ENCODE assay signal across 13 cellular contexts in the genomic region with DNA sequence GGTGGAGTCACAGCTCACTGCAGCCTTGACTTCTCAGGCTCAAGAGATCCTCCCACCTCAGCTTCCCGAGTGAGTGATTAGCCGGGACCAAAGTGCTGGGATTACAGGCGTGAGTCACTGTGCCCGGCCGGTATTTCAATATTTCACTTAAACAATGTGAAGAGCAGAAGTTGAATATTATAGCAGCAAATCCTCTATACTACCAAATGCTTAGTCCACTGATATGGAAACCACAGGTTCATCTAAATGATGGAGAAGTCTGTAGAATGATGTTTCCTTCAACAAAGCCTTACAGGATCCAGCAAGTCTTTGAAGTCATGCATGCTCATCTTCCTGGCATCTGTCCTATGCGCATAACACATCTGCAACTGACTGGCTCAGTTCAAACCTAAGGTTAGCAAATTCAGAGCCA. TPM values are rescaled to one million over a fixed set of nuclear protein-coding genes. Genes with fewer than 3 reads are reported as not detected.
DNase-seq lines count a peak whose midpoint lies in the region; ATAC-seq and TF ChIP-seq lines count a peak whose summit lies in the region.
"Had no signal": no experiment of that assay in that cellular context is flagged by ENCODE, and none has a peak within 500 bp of the region (broad histone marks: within the 10 kb centered on the region; RNA-seq: fewer than 3 reads in every experiment).

No MANE protein-coding gene starts in this region.

- H3K27me3 Mint-ChIP-seq in activated CD4-positive, alpha-beta T cell treated with anti-CD3 and anti-CD28 coated beads for 36 hours = peaks cover 9% of the 10 kb centered on the region
- peaks cover 11% of the 10 kb centered on the region for H3K27me3 Mint-ChIP-seq in activated T-helper 1 cell treated with anti-CD3 and anti-CD28 coated beads, Interleukin-12 subunit alpha, Interleukin-12 subunit beta, Interleukin-2, Interleukin-4 antibody, amounts not matched to agents 30 ng/mL and 10 ng/mL and 1 ng/mL, durations not matched to agents 14 hours and 24 hours and 36 hours (ENCODE audit: insufficient read depth)

- no peak for TF ChIP-seq POLR2A in Peyer's patch (IDR thresholded peaks at IDR 0.05)

- no peaks in the 10 kb centered on the region for H3K9me3 ChIP-seq in Peyer's patch
- no peaks in the 10 kb centered on the region for H3K9me3 ChIP-seq in mucosa of descending colon
- H3K9me3 ChIP-seq: BLaER1 treated with 17β-estradiol and CSF1 and Interleukin-3, amounts not matched to agents 10 nM and 100 nM had no signal

- peak; percentile 81 for ATAC-seq in mucosa of descending colon
- no peak for ATAC-seq in activated CD4-positive, alpha-beta T cell treated with anti-CD3 and anti-CD28 coated beads for 36 hours
- ATAC-seq in stimulated activated naive CD8-positive, alpha-beta T cell treated with anti-CD3 and anti-CD28 coated beads, Interleukin-15, Interleukin-2, amounts not matched to agents 100 U/mL and 50 U/mL, for 24 hours = no peak
- ATAC-seq: activated CD8-positive, alpha-beta memory T cell treated with anti-CD3 and anti-CD28 coated beads, Interleukin-2, amount 10 ng/mL, durations not matched to agents 7 days and 5 days; activated naive CD4-positive, alpha-beta T cell treated with anti-CD3 and anti-CD28 coated beads, Interleukin-2, amount 50 U/mL, for 72 hours; effector memory CD8-positive, alpha-beta T cell had no signal

- no peak overlapping the region for H3K4me3 Mint-ChIP-seq in activated CD4-positive, alpha-beta T cell treated with anti-CD3 and anti-CD28 coated beads for 36 hours
- H3K4me3 Mint-ChIP-seq in activated T-helper 1 cell treated with anti-CD3 and anti-CD28 coated beads, Interleukin-12 subunit alpha, Interleukin-12 subunit beta, Interleukin-2, Interleukin-4 antibody, amounts not matched to agents 30 ng/mL and 10 ng/mL and 1 ng/mL, durations not matched to agents 14 hours and 24 hours and 36 hours = no peak overlapping the region
- H3K4me3 Mint-ChIP-seq: activated CD8-positive, alpha-beta memory T cell treated with anti-CD3 and anti-CD28 coated beads, Interleukin-2, amount 10 ng/mL, durations not matched to agents 7 days and 5 days; effector memory CD8-positive, alpha-beta T cell had no signal

- H3K36me3 Mint-ChIP-seq in activated CD4-positive, alpha-beta T cell treated with anti-CD3 and anti-CD28 coated beads for 36 hours (ENCODE audit: low read depth) = no peaks in the 10 kb centered on the region
- H3K36me3 Mint-ChIP-seq in activated T-helper 1 cell treated with anti-CD3 and anti-CD28 coated beads, Interleukin-12 subunit alpha, Interleukin-12 subunit beta, Interleukin-2, Interleukin-4 antibody, amounts not matched to agents 30 ng/mL and 10 ng/mL and 1 ng/mL, durations not matched to agents 14 hours and 24 hours and 36 hours (ENCODE audit: low read depth) = no peaks in the 10 kb centered on the region
- H3K36me3 Mint-ChIP-seq: activated CD8-positive, alpha-beta memory T cell treated with anti-CD3 and anti-CD28 coated beads, Interleukin-2, amount 10 ng/mL, durations not matched to agents 7 days and 5 days; activated naive CD4-positive, alpha-beta T cell treated with anti-CD3 and anti-CD28 coated beads, Interleukin-2, amount 50 U/mL, for 72 hours had no signal

- H3K4me1 ChIP-seq in Peyer's patch = peaks cover 0 to 19% (median 0%) of the 10 kb centered on the region in 4 donors
- no peaks in the 10 kb centered on the region for H3K4me1 ChIP-seq in mucosa of descending colon (ENCODE audit: low read depth)

- no peaks in the 10 kb centered on the region for H3K27me3 ChIP-seq in Peyer's patch
- H3K27me3 ChIP-seq: BLaER1 treated with 17β-estradiol and CSF1 and Interleukin-3, amounts not matched to agents 10 nM and 100 nM had no signal

- intact Hi-C loops in mucosa of descending colon (cut with DNase I, micrococcal nuclease) = no loop called here
- intact Hi-C loops in activated CD4-positive, alpha-beta T cell treated with anti-CD3 and anti-CD28 coated beads for 36 hours (cut with DNase I, micrococcal nuclease) = no loop called here
- intact Hi-C loops in activated T-helper 1 cell treated with anti-CD3 and anti-CD28 coated beads, Interleukin-12 subunit alpha, Interleukin-12 subunit beta, Interleukin-2, Interleukin-4 antibody, amounts not matched to agents 30 ng/mL and 10 ng/mL and 1 ng/mL, durations not matched to agents 14 hours and 24 hours and 36 hours (cut with micrococcal nuclease) = no loop called here

- H3K4me3 ChIP-seq in Peyer's patch = no peak overlapping the region
- H3K4me3 ChIP-seq in mucosa of descending colon = no peak overlapping the region
- H3K4me3 ChIP-seq: BLaER1 treated with 17β-estradiol and CSF1 and Interleukin-3, amounts not matched to agents 10 nM and 100 nM had no signal

- TF ChIP-seq CTCF in Peyer's patch (IDR thresholded peaks at IDR 0.05) = no peak
- no peak for TF ChIP-seq CTCF in mucosa of descending colon (IDR thresholded peaks at IDR 0.05)

- H3K9me3 Mint-ChIP-seq in activated CD4-positive, alpha-beta T cell treated with anti-CD3 and anti-CD28 coated beads for 36 hours (ENCODE audit: low read depth) = no peaks in the 10 kb centered on the region
- no peaks in the 10 kb centered on the region for H3K9me3 Mint-ChIP-seq in activated T-helper 1 cell treated with anti-CD3 and anti-CD28 coated beads, Interleukin-12 subunit alpha, Interleukin-12 subunit beta, Interleukin-2, Interleukin-4 antibody, amounts not matched to agents 30 ng/mL and 10 ng/mL and 1 ng/mL, durations not matched to agents 14 hours and 24 hours and 36 hours
- H3K9me3 Mint-ChIP-seq: activated naive CD4-positive, alpha-beta T cell treated with anti-CD3 and anti-CD28 coated beads, Interleukin-2, amount 50 U/mL, for 72 hours; effector memory CD8-positive, alpha-beta T cell had no signal

- peak overlapping the region in 2 of 4 donors; percentile 62 to 74 for H3K27ac ChIP-seq in Peyer's patch
- H3K27ac ChIP-seq: BLaER1 treated with 17β-estradiol and CSF1 and Interleukin-3, amounts not matched to agents 10 nM and 100 nM had no signal

- DNase-seq in EL = peak; percentile 78
- peak in 2 of 3 donors; percentile 65 to 82 for DNase-seq in Peyer's patch
- DNase-seq in dermis blood vessel endothelial cell = peak; percentile 54
- peak in 1 of 3 donors; percentile 30 for DNase-seq in mucosa of descending colon
- DNase-seq in activated CD4-positive, alpha-beta T cell treated with anti-CD3 and anti-CD28 coated beads for 36 hours = no peak
- no peak for DNase-seq in stimulated activated naive CD8-positive, alpha-beta T cell treated with anti-CD3 and anti-CD28 coated beads, Interleukin-15, Interleukin-2, amounts not matched to agents 100 U/mL and 50 U/mL, for 24 hours
- no peak for DNase-seq in H4 (ENCODE audit: low spot score)
- DNase-seq in activated T-helper 1 cell treated with anti-CD3 and anti-CD28 coated beads, Interleukin-12 subunit alpha, Interleukin-12 subunit beta, Interleukin-2, Interleukin-4 antibody, amounts not matched to agents 30 ng/mL and 10 ng/mL and 1 ng/mL, durations not matched to agents 14 hours and 24 hours and 36 hours (ENCODE audit: low spot score) = no peak
- DNase-seq: activated CD8-positive, alpha-beta memory T cell treated with anti-CD3 and anti-CD28 coated beads, Interleukin-2, amount 10 ng/mL, durations not matched to agents 7 days and 5 days; effector memory CD8-positive, alpha-beta T cell; GF-D8 had no signal

- POLR2A ChIA-PET in activated CD4-positive, alpha-beta T cell treated with anti-CD3 and anti-CD28 coated beads for 36 hours (lab: Charles Lee) = no interaction called here

- no peak overlapping the region for H3K27ac Mint-ChIP-seq in activated CD4-positive, alpha-beta T cell treated with anti-CD3 and anti-CD28 coated beads for 36 hours
- H3K27ac Mint-ChIP-seq in activated T-helper 1 cell treated with anti-CD3 and anti-CD28 coated beads, Interleukin-12 subunit alpha, Interleukin-12 subunit beta, Interleukin-2, Interleukin-4 antibody, amounts not matched to agents 30 ng/mL and 10 ng/mL and 1 ng/mL, durations not matched to agents 14 hours and 24 hours and 36 hours = no peak overlapping the region
- H3K27ac Mint-ChIP-seq: activated CD8-positive, alpha-beta memory T cell treated with anti-CD3 and anti-CD28 coated beads, Interleukin-2, amount 10 ng/mL, durations not matched to agents 7 days and 5 days; activated naive CD4-positive, alpha-beta T cell treated with anti-CD3 and anti-CD28 coated beads, Interleukin-2, amount 50 U/mL, for 72 hours; effector memory CD8-positive, alpha-beta T cell had no signal

- no peaks in the 10 kb centered on the region for H3K36me3 ChIP-seq in Peyer's patch
- H3K36me3 ChIP-seq in mucosa of descending colon (ENCODE audit: low read depth) = no peaks in the 10 kb centered on the region
- H3K36me3 ChIP-seq: BLaER1 treated with 17β-estradiol and CSF1 and Interleukin-3, amounts not matched to agents 10 nM and 100 nM had no signal

- CTCF ChIA-PET in activated CD4-positive, alpha-beta T cell treated with anti-CD3 and anti-CD28 coated beads for 36 hours (lab: Charles Lee) = interaction anchor here (0.7 to 0.9 kb wide), 2 partner anchors 15 to 183 kb away, joined by 3 read pairs; no protein-coding TSS in a partner anchor

- H3K4me1 Mint-ChIP-seq in activated CD4-positive, alpha-beta T cell treated with anti-CD3 and anti-CD28 coated beads for 36 hours = no peaks in the 10 kb centered on the region
- no peaks in the 10 kb centered on the region for H3K4me1 Mint-ChIP-seq in activated T-helper 1 cell treated with anti-CD3 and anti-CD28 coated beads, Interleukin-12 subunit alpha, Interleukin-12 subunit beta, Interleukin-2, Interleukin-4 antibody, amounts not matched to agents 30 ng/mL and 10 ng/mL and 1 ng/mL, durations not matched to agents 14 hours and 24 hours and 36 hours (ENCODE audit: low read depth)
- H3K4me1 Mint-ChIP-seq: activated CD8-positive, alpha-beta memory T cell treated with anti-CD3 and anti-CD28 coated beads, Interleukin-2, amount 10 ng/mL, durations not matched to agents 7 days and 5 days had no signal

RNA-seq across cellular contexts. Expression of a gene that starts 20.3 kb away (rescaled TPM):
- total RNA-seq in Peyer's patch (10 to 100 TPM; 41.8 to 59.1 (median 46.9) TPM), dermis blood vessel endothelial cell (170 and 185 TPM in 2 replicates), mucosa of descending colon (10 to 100 TPM; 42.1 to 74.7 (median 64.9) TPM)
- total RNA-seq in activated CD4-positive, alpha-beta T cell treated with anti-CD3 and anti-CD28 coated beads for 36 hours = 1 to 10 TPM; 6.6 TPM
- 6.4 and 9.0 TPM in 2 replicates for total RNA-seq in H4 (2014; rRNA removed; shearing (Covaris generic))
- 0.57 and 1.2 TPM in 2 replicates for total RNA-seq in activated T-helper 1 cell treated with anti-CD3 and anti-CD28 coated beads, Interleukin-12 subunit alpha, Interleukin-12 subunit beta, Interleukin-2, Interleukin-4 antibody, amounts not matched to agents 30 ng/mL and 10 ng/mL and 1 ng/mL, durations not matched to agents 14 hours and 24 hours and 36 hours

Comparison
In these comparisons a context has a peak if more than half of its experiments do, and no peak if none do; other contexts are left out.
1. DNase-seq: peak in EL (single experiment), Peyer's patch (2 of 3) and dermis blood vessel endothelial cell (single experiment); none in activated CD4-positive, alpha-beta T cell treated with anti-CD3 and anti-CD28 coated beads for 36 hours (single experiment), stimulated activated naive CD8-positive, alpha-beta T cell treated with anti-CD3 and anti-CD28 coated beads, Interleukin-15, Interleukin-2, amounts not matched to agents 100 U/mL and 50 U/mL, for 24 hours (single experiment), H4 (single experiment) and activated T-helper 1 cell treated with anti-CD3 and anti-CD28 coated beads, Interleukin-12 subunit alpha, Interleukin-12 subunit beta, Interleukin-2, Interleukin-4 antibody, amounts not matched to agents 30 ng/mL and 10 ng/mL and 1 ng/mL, durations not matched to agents 14 hours and 24 hours and 36 hours (single experiment).